In genomic region chr7:116236020-116236630, GRCh38 we compare ENCODE assay signal across 8 cellular contexts. TPM values are rescaled to one million over a fixed set of nuclear protein-coding genes. Genes with fewer than 3 reads are reported as not detected.
DNase-seq lines count a peak whose midpoint lies in the region; ATAC-seq, FAIRE-seq and TF ChIP-seq lines count a peak whose summit lies in the region.

No MANE protein-coding gene starts in this region.

- peaks cover 0 to 15% of the 10 kb centered on the region in 2 experiments; a peak in 3 of 4 replicates for H3K36me3 ChIP-seq in GM12878 (ENCODE audit: control insufficient read depth in 2 of 2, insufficient read depth in 2 of 2, low read length in 1 of 2)

- no peaks in the 10 kb centered on the region for H4K20me1 ChIP-seq in GM12878 (ENCODE audit: control insufficient read depth, insufficient read depth)

- no peak overlapping the region for H3K9ac ChIP-seq in GM12878 (ENCODE audit: control insufficient read depth, insufficient read depth, low read length)

- ATAC-seq in GM18861 (IDR thresholded peaks at IDR 0.05; ENCODE audit: unreplicated experiment) (peak; percentile 41), GM12878 (peak; percentile 85), HG03571 (IDR thresholded peaks at IDR 0.05; ENCODE audit: unreplicated experiment) (no peak)

- SMC1A ChIA-PET in GM12878 (lab: Charles Lee; ENCODE audit: uncharacterized antibody, unreplicated experiment), result interaction anchor here (0.7 to 10.5 kb wide), 32 partner anchors 11 to 370 kb away, joined by 3 to 188 read pairs (median 5); partner anchors contain the start of gene TES

- no peak for TF ChIP-seq POLR2A in GM12878 (IDR thresholded peaks at IDR 0.05; ENCODE audit: low read depth, low read length)

- POLR2A ChIA-PET in GM12878 (lab: Charles Lee), result no interaction called here

- no peaks in the 10 kb centered on the region for H3K27me3 ChIP-seq in GM12878 (replicated peaks in 1 of 2; ENCODE audit: control insufficient read depth in 2 of 2, insufficient read depth in 2 of 2, low read length in 1 of 2)

- TF ChIP-seq RAD21 in GM12878 (IDR thresholded peaks at IDR 0.05; ENCODE audit: insufficient read depth, low read depth, low read length), result peak; percentile 76

- peak; percentile 28 to 66 (median 46); a peak in 5 of 6 replicates for TF ChIP-seq CTCF in GM12878 (IDR thresholded peaks at IDR 0.05 in 2 of 3, conservative IDR thresholded peaks at IDR 0.05 in 1 of 3; ENCODE audit: control insufficient read depth in 2 of 3, extremely low read depth in 1 of 3, insufficient read depth in 1 of 3, low read depth in 3 of 3, low read length in 3 of 3)

- intact Hi-C loops in GM12878 (cut with micrococcal nuclease; ENCODE audit: unreplicated experiment), result loop anchor here (1.0 to 2.0 kb wide), 3 partner anchors 56 to 98 kb away; no protein-coding TSS in a partner anchor

- no peaks in the 10 kb centered on the region for H3K9me3 ChIP-seq in GM12878 (replicated peaks; ENCODE audit: control insufficient read depth, insufficient read depth, low read length)

- WGBS in GM12878 (ENCODE audit: insufficient coverage, insufficient replicate concordance, low lambda C conversion rate, missing lambda C conversion rate), result 12% methylated on average over 2 of the region's 2 CpGs

- H3K4me3 ChIP-seq in GM12878, result no peak overlapping the region

- FAIRE-seq in GM12878 (lab: Jason Lieb, UNC), result peak; percentile 61

- in situ Hi-C loops in GM12878 (cut with MboI), result loop anchor here (5.0 kb wide), 2 partner anchors 59 to 99 kb away; no protein-coding TSS in a partner anchor

- no peaks in the 10 kb centered on the region for H3K4me1 ChIP-seq in GM12878 (ENCODE audit: control insufficient read depth, insufficient read depth, low read length)

- no TSS peak for BruUV-seq in GM12878 (replicated peaks; lab: Mats Ljungman, UMichigan)

- CTCF ChIA-PET in GM12878 (lab: Yijun Ruan, JAX), result interaction anchor here (0.6 to 5.1 kb wide), 32 partner anchors 10 to 629 kb away, joined by 3 to 176 read pairs (median 9); partner anchors contain the start of gene TES

- H2AFZ ChIP-seq in GM12878 (ENCODE audit: control insufficient read depth, low read depth, low read length), result no peak overlapping the region

- H3K79me2 ChIP-seq in GM12878 (ENCODE audit: control insufficient read depth, insufficient read depth, low read length), result peaks cover 23% of the 10 kb centered on the region

- H3K27ac ChIP-seq in GM12878 (ENCODE audit: control insufficient read depth, insufficient read depth), result no peak overlapping the region

- TF ChIP-seq EP300 in GM12878 (IDR thresholded peaks at IDR 0.05; ENCODE audit: borderline replicate concordance in 1 of 2, control insufficient read depth in 1 of 2, low read depth in 2 of 2, low read length in 2 of 2), result no peak

- peak; percentile 68 for DNase-seq in Ammon's horn (ENCODE audit: low spot score)
- peak; percentile 5 for DNase-seq in KG1 (lab: John Stamatoyannopoulos, UW)
- peak; percentile 53 for DNase-seq in SW480 (ENCODE audit: low spot score)
- DNase-seq in GM12878 (ENCODE audit: low read depth, low spot score), result no peak
- DNase-seq in kidney glomerular epithelial cell (lab: John Stamatoyannopoulos, UW), result peak; percentile 44
- peak; percentile 42 for DNase-seq in stimulated activated CD8-positive, alpha-beta memory T cell treated with anti-CD3 and anti-CD28 coated beads, Interleukin-15, amount 100 ng/mL, for 1 hour (ENCODE audit: low read depth)

- no peak overlapping the region for H3K4me2 ChIP-seq in GM12878 (ENCODE audit: control insufficient read depth, insufficient read depth)

- RAD21 ChIA-PET in GM12878 (lab: Charles Lee; ENCODE audit: unreplicated experiment), result interaction anchor here (0.7 to 3.7 kb wide), 28 partner anchors 11 to 570 kb away, joined by 3 to 91 read pairs (median 5); partner anchors contain the start of gene TES

TF ChIP-seq in GM12878, 131 proteins besides CTCF, POLR2A, EP300 and RAD21:
- no peak for TF ChIP-seq ZZZ3 (IDR thresholded peaks at IDR 0.05; ENCODE audit: control insufficient read depth, insufficient read length, low read depth)
- peak; percentile 81 for TF ChIP-seq SMC3 (IDR thresholded peaks at IDR 0.05; ENCODE audit: borderline replicate concordance, low read length)

RNA-seq across cellular contexts. Expression of gene TES, which starts 25.8 kb away (rescaled TPM):
- total RNA-seq in GM12878 (2013; cell fraction: nucleolus; rRNA removed), result 23.9 and 26.5 TPM in 2 replicates
- total RNA-seq in GM12878 (2014; rRNA removed) (66.4 and 73.2 TPM in 2 replicates), GM12878 (2014; rRNA removed; fragmentation: Illumina TruSeq; extraction: Trizol) (59.7 and 59.8 TPM in 2 replicates), GM12878 (2021) (48.5 and 58.7 TPM in 2 replicates)
- polyA plus RNA-seq in GM12878 (2011; ENCODE audit: low read depth), result 36.0 TPM
- polyA plus RNA-seq in GM12878 (2011; rRNA removed) (54.3 and 70.1 TPM in 2 replicates), GM12878 (2014; fragmentation: Illumina TruSeq; extraction: Trizol) (63.4 and 77.1 TPM in 2 replicates), GM12878 (2014; fragmentation: Nextera tagmentation; extraction: Ambion mirVana) (10 to 100 TPM; 31.2 to 41.7 TPM), GM12878 (2014; rRNA removed) (49.5 and 50.9 TPM in 2 replicates), GM12878 (2016; fragmentation: Nextera tagmentation; extraction: Ambion mirVana) (10 to 100 TPM; 70.6 to 77.5 TPM)
- 33.3 and 36.5 TPM in 2 replicates for polyA plus RNA-seq in GM12878 (2011; cell fraction: cytosol; rRNA removed)
- 28.9 and 71.6 TPM in 2 replicates for polyA plus RNA-seq in GM12878 (2011; cell fraction: nucleus; rRNA removed)
- 40.6 and 44.6 TPM in 2 replicates for polyA plus RNA-seq in GM12878 (2012)
- polyA minus RNA-seq in GM12878 (2011; rRNA and poly(A)+ RNA removed), result 36.1 and 40.0 TPM in 2 replicates
- polyA minus RNA-seq in GM12878 (2011; cell fraction: cytosol; rRNA and poly(A)+ RNA removed), result 12.0 and 17.5 TPM in 2 replicates
- polyA minus RNA-seq in GM12878 (2011; cell fraction: nucleus; rRNA and poly(A)+ RNA removed), result 11.0 and 28.4 TPM in 2 replicates
